9 cellular contexts compared by ENCODE assay signal in the genomic region with DNA sequence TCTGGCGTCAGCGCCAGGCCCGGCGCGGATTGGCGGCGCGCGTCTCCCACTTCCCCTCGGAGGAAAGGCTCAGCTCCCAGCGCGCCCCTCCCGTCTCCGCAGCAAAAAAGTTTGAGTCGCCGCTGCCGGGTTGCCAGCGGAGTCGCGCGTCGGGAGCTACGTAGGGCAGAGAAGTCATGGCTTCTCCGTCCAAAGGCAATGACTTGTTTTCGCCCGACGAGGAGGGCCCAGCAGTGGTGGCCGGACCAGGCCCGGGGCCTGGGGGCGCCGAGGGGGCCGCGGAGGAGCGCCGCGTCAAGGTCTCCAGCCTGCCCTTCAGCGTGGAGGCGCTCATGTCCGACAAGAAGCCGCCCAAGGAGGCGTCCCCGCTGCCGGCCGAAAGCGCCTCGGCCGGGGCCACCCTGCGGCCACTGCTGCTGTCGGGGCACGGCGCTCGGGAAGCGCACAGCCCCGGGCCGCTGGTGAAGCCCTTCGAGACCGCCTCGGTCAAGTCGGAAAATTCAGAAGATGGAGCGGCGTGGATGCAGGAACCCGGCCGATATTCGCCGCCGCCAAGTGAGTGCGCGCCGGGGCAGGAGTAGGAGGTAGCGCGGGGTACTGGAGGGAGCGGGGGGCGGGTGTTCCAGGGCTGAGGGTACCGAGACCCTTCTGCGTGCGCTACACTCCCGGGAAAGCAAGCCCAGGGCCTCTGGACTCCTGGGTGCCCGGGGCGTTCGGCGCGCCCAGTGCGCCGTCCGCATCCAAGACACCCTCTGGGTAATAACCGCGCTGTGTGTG. TPM values are rescaled to one million over a fixed set of nuclear protein-coding genes. Genes with fewer than 3 reads are reported as not detected.
DNase-seq lines count a peak whose midpoint lies in the region; ATAC-seq lines count a peak whose summit lies in the region.
"Had no signal": no experiment of that assay in that cellular context is flagged by ENCODE, and none has a peak within 500 bp of the region (broad histone marks: within the 10 kb centered on the region; RNA-seq: fewer than 3 reads in every experiment).

A gene (plus strand): TSS at position 99 of the 777 bp plus-strand sequence. CDS start 78 bp downstream, at position 177.

- H3K4me3 ChIP-seq in esophagus (ENCODE audit: low read depth in 1 of 2, low read length in 2 of 2) = peak within 1 kb of the TSS; percentile 62 to 63

- peak within 1 kb of the TSS; percentile 16 for H3K4me3 Mint-ChIP-seq in activated CD4-positive, alpha-beta T cell treated with anti-CD3 and anti-CD28 coated beads, Interleukin-2, amount 10 ng/mL, durations not matched to agents 24 days and 14 days
- H3K4me3 Mint-ChIP-seq in stimulated activated effector memory CD8-positive, alpha-beta T cell treated with anti-CD3 and anti-CD28 coated beads, Interleukin-12 subunit alpha, Interleukin-12 subunit beta, amount 100 ng/mL, for 72 hours = peak within 1 kb of the TSS; percentile 23

- peaks cover 86% of the 10 kb centered on the region for H3K27me3 Mint-ChIP-seq in activated CD4-positive, alpha-beta T cell treated with anti-CD3 and anti-CD28 coated beads, Interleukin-2, amount 10 ng/mL, durations not matched to agents 24 days and 14 days

- 3 to 4% methylated on average over 83 to 87 of the region's 87 CpGs for WGBS in esophagus, 2 donors

- H3K27me3 ChIP-seq in esophagus (ENCODE audit: control insufficient read depth in 1 of 2, insufficient read depth in 2 of 2, low read length in 2 of 2) = peaks cover 5 to 19% of the 10 kb centered on the region in 2 donors

- H3K36me3 ChIP-seq in esophagus (ENCODE audit: control insufficient read depth in 2 of 2, insufficient read depth in 2 of 2, low read length in 1 of 2) = peaks cover 0 to 2% of the 10 kb centered on the region in 2 donors

- ATAC-seq in stimulated activated effector memory CD8-positive, alpha-beta T cell treated with anti-CD3 and anti-CD28 coated beads, Interleukin-12 subunit alpha, Interleukin-12 subunit beta, amount 100 ng/mL, for 72 hours = no peak
- ATAC-seq in GM21390 (IDR thresholded peaks at IDR 0.05; ENCODE audit: unreplicated experiment) (no peak), GM21526 (IDR thresholded peaks at IDR 0.05; ENCODE audit: low FRiP score, unreplicated experiment) (no peak)

- H3K4me1 ChIP-seq in esophagus (ENCODE audit: control insufficient read depth in 2 of 2, insufficient read depth in 2 of 2, low read length in 1 of 2) = peaks cover 4 to 5% of the 10 kb centered on the region in 2 donors

- H3K4me1 Mint-ChIP-seq in activated CD4-positive, alpha-beta T cell treated with anti-CD3 and anti-CD28 coated beads, Interleukin-2, amount 10 ng/mL, durations not matched to agents 24 days and 14 days = peaks cover 6% of the 10 kb centered on the region
- peaks cover 5% of the 10 kb centered on the region for H3K4me1 Mint-ChIP-seq in stimulated activated effector memory CD8-positive, alpha-beta T cell treated with anti-CD3 and anti-CD28 coated beads, Interleukin-12 subunit alpha, Interleukin-12 subunit beta, amount 100 ng/mL, for 72 hours

- H3K9me3 Mint-ChIP-seq in activated CD4-positive, alpha-beta T cell treated with anti-CD3 and anti-CD28 coated beads, Interleukin-2, amount 10 ng/mL, durations not matched to agents 24 days and 14 days = peaks cover 12% of the 10 kb centered on the region
- H3K9me3 Mint-ChIP-seq in stimulated activated effector memory CD8-positive, alpha-beta T cell treated with anti-CD3 and anti-CD28 coated beads, Interleukin-12 subunit alpha, Interleukin-12 subunit beta, amount 100 ng/mL, for 72 hours = peaks cover 3% of the 10 kb centered on the region

- intact Hi-C loops in activated CD4-positive, alpha-beta T cell treated with anti-CD3 and anti-CD28 coated beads, Interleukin-2, amount 10 ng/mL, durations not matched to agents 24 days and 14 days (cut with micrococcal nuclease) = no loop called here

- peak within 1 kb of the TSS in 1 of 2 donors; percentile 38 for H3K27ac ChIP-seq in esophagus (ENCODE audit: low read depth in 2 of 2, low read length in 1 of 2)

- H3K9me3 ChIP-seq in esophagus (ENCODE audit: control insufficient read depth in 2 of 2, insufficient read depth in 1 of 2, low read depth in 1 of 2, low read length in 1 of 2) = peaks cover 0 to 3% of the 10 kb centered on the region in 2 donors

- H3K27ac Mint-ChIP-seq in activated CD4-positive, alpha-beta T cell treated with anti-CD3 and anti-CD28 coated beads, Interleukin-2, amount 10 ng/mL, durations not matched to agents 24 days and 14 days = peak within 1 kb of the TSS; percentile 50
- H3K27ac Mint-ChIP-seq in stimulated activated effector memory CD8-positive, alpha-beta T cell treated with anti-CD3 and anti-CD28 coated beads, Interleukin-12 subunit alpha, Interleukin-12 subunit beta, amount 100 ng/mL, for 72 hours = no peak within 1 kb of the TSS

- H3K36me3 Mint-ChIP-seq in activated CD4-positive, alpha-beta T cell treated with anti-CD3 and anti-CD28 coated beads, Interleukin-2, amount 10 ng/mL, durations not matched to agents 24 days and 14 days (ENCODE audit: low read depth) = no peaks in the 10 kb centered on the region
- no peaks in the 10 kb centered on the region for H3K36me3 Mint-ChIP-seq in stimulated activated effector memory CD8-positive, alpha-beta T cell treated with anti-CD3 and anti-CD28 coated beads, Interleukin-12 subunit alpha, Interleukin-12 subunit beta, amount 100 ng/mL, for 72 hours

- DNase-seq in activated T-cell treated with anti-CD3 and anti-CD28 coated beads for 24 hours (ENCODE audit: low read depth) (peak; percentile 14), activated T-cell treated with anti-CD3 and anti-CD28 coated beads for 4 hours (no peak), midbrain (lab: John Stamatoyannopoulos, UW) (peak; percentile 79)
- peak; percentile 58 for DNase-seq in activated CD4-positive, alpha-beta T cell treated with anti-CD3 and anti-CD28 coated beads, Interleukin-2, amount 10 ng/mL, durations not matched to agents 24 days and 14 days
- DNase-seq in stimulated activated effector memory CD8-positive, alpha-beta T cell treated with anti-CD3 and anti-CD28 coated beads, Interleukin-12 subunit alpha, Interleukin-12 subunit beta, amount 100 ng/mL, for 72 hours (ENCODE audit: low spot score in 2 of 2) = no peak
- DNase-seq: DND-41 had no signal

RNA-seq across cellular contexts. Expression of the gene that starts here (rescaled TPM):
- total RNA-seq in activated CD4-positive, alpha-beta T cell treated with anti-CD3 and anti-CD28 coated beads, Interleukin-2, amount 10 ng/mL, durations not matched to agents 24 days and 14 days = not detected in 2 replicates
- under 1 TPM; 0.55 to 0.56 TPM for polyA plus RNA-seq in esophagus

Comparison
In these comparisons a context has a peak if more than half of its experiments do, and no peak if none do; other contexts are left out.
1. DNase-seq: peak in activated T-cell treated with anti-CD3 and anti-CD28 coated beads for 24 hours (single experiment) and midbrain (single experiment); none in activated T-cell treated with anti-CD3 and anti-CD28 coated beads for 4 hours (single experiment) and stimulated activated effector memory CD8-positive, alpha-beta T cell treated with anti-CD3 and anti-CD28 coated beads, Interleukin-12 subunit alpha, Interleukin-12 subunit beta, amount 100 ng/mL, for 72 hours (0 of 2).
2. Peak in DNase-seq in activated CD4-positive, alpha-beta T cell treated with anti-CD3 and anti-CD28 coated beads, Interleukin-2, amount 10 ng/mL, durations not matched to agents 24 days and 14 days; RNA of the gene not detected or under 1 TPM.